ENCODE assay signal across 19 cellular contexts in the genomic region with DNA sequence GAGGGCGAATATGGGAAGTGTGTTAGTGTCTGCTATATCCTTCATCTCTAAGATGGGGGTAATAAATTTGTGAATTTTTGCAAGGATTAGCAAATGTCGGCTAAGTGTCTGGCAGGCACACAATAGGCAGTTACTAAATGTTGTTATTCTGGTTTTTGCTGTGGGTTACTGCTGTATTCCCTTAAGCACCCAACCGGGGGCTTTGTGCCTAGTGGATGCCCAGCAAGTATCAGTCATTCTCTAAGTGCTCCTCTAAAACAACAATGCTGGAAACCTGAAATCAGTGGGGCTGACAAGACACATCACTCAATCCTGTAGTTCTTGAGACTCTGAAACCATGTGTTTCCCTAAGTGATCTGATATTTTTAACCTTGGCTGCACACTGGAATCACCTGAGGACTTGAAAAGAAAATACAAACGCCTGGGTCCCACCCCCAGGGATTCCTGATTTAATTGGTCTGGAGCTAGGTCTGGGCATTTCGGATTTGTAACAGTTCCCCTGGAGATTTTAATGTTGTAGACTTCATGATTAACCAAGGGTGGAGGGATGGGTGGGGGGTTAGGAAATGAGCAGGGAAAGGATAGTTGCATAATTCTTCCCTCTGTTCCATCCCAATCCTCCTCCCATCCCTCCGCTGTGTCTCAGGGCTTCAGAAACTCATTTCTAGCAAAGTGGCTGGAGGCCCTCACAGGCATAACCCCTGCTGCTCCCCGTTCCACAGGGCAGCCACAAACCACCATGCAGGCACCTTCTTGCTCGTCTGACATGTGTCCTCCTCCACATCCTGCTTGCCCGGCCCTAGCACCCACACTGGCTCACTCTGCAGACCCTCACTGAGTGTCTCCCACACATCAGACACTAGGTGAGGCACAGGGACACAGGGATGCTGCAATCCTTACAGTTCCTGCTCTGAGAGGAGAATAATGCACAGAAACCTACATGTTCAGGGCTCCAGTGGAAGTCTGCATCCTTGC.
DNase-seq lines count a peak whose midpoint lies in the region; ATAC-seq and TF ChIP-seq lines count a peak whose summit lies in the region.
"Had no signal": no experiment of that assay in that cellular context is flagged by ENCODE, and none has a peak within 500 bp of the region (broad histone marks: within the 10 kb centered on the region; RNA-seq: fewer than 3 reads in every experiment).

No MANE protein-coding gene starts in this region.

- H3K4me1 Mint-ChIP-seq in MCF 10A (ENCODE audit: insufficient read depth, unreplicated experiment) = no peaks in the 10 kb centered on the region

- H4K8ac ChIP-seq in neuronal stem cell (ENCODE audit: low read depth, low read length) = no peak overlapping the region

- peaks cover 11% of the 10 kb centered on the region for H3K4me1 ChIP-seq in mammary epithelial cell (ENCODE audit: insufficient read depth, low read length)
- peaks cover 56% of the 10 kb centered on the region for H3K4me1 ChIP-seq in body of pancreas
- peaks cover 7 to 15% of the 10 kb centered on the region in 2 donors for H3K4me1 ChIP-seq in neuronal stem cell (ENCODE audit: control insufficient read depth in 2 of 2, insufficient read depth in 1 of 2, low read depth in 1 of 2, low read length in 2 of 2)
- H3K4me1 ChIP-seq: A549, BE2C, Peyer's patch, SJCRH30 had no signal

- TF ChIP-seq CTCF in mammary epithelial cell (conservative IDR thresholded peaks at IDR 0.05 in 1 of 2, IDR thresholded peaks at IDR 0.05 in 1 of 2; ENCODE audit: extremely low read depth in 1 of 2, insufficient read depth in 1 of 2, low read depth in 1 of 2, low read length in 2 of 2) (no peak), MCF 10A (IDR thresholded peaks at IDR 0.05; ENCODE audit: unreplicated experiment) (no peak), body of pancreas (IDR thresholded peaks at IDR 0.05) (no peak)

- H2AFZ ChIP-seq in mammary epithelial cell (ENCODE audit: low read depth, low read length) = peak overlapping the region; percentile 70
- H2AFZ ChIP-seq in neuronal stem cell (ENCODE audit: low read length) = no peak overlapping the region

- no peaks in the 10 kb centered on the region for H3K36me3 ChIP-seq in mammary epithelial cell (ENCODE audit: insufficient read depth, low read length)
- H3K36me3 ChIP-seq in body of pancreas (replicated peaks in 1 of 2; ENCODE audit: insufficient read depth in 1 of 2, low read depth in 2 of 2) = no peaks in the 10 kb centered on the region
- no peaks in the 10 kb centered on the region for H3K36me3 ChIP-seq in neuronal stem cell (replicated peaks in 1 of 2; ENCODE audit: control insufficient read depth in 2 of 2, insufficient read depth in 2 of 2, low read length in 2 of 2)
- H3K36me3 ChIP-seq: BE2C, Peyer's patch, SJCRH30 had no signal

- no peak overlapping the region for H3K4me2 ChIP-seq in mammary epithelial cell (ENCODE audit: insufficient read depth, low read depth, low read length)
- no peak overlapping the region for H3K4me2 ChIP-seq in neuronal stem cell (ENCODE audit: insufficient read depth, low read length, poor library complexity, severe bottlenecking)
- H3K4me2 ChIP-seq: A549 had no signal

- POLR2A ChIA-PET in MCF 10A (lab: Yijun Ruan, JAX) = no interaction called here

- intact Hi-C loops in mammary epithelial cell (cut with micrococcal nuclease) (no loop called here), MCF 10A (cut with micrococcal nuclease) (no loop called here), body of pancreas (cut with DNase I) (no loop called here)

- no peaks in the 10 kb centered on the region for H3K36me3 Mint-ChIP-seq in MCF 10A (ENCODE audit: insufficient read depth, unreplicated experiment)

- H2BK15ac ChIP-seq in neuronal stem cell (ENCODE audit: low read length) = no peak overlapping the region

- H2BK5ac ChIP-seq in neuronal stem cell (ENCODE audit: low read length) = no peak overlapping the region

- no peaks in the 10 kb centered on the region for H4K20me1 ChIP-seq in mammary epithelial cell (ENCODE audit: insufficient read depth, low read length)

- in situ Hi-C loops in mammary epithelial cell (cut with MboI; ENCODE audit: low sequenced_read_pairs in 2 of 2) = loop anchor here in 1 of 2 donors (25.0 kb wide), 1 partner anchor 868 kb away; no protein-coding TSS in a partner anchor

- peaks cover 12% of the 10 kb centered on the region for H3K27me3 Mint-ChIP-seq in MCF 10A (ENCODE audit: insufficient read depth, unreplicated experiment)

- no TSS peak for BruUV-seq in mammary epithelial cell (replicated peaks; lab: Mats Ljungman, UMichigan)
- no TSS peak for BruUV-seq in MCF 10A (replicated peaks; lab: Mats Ljungman, UMichigan)

- no peaks in the 10 kb centered on the region for H3K79me1 ChIP-seq in neuronal stem cell (ENCODE audit: low read depth, low read length)

- no peak overlapping the region for H2BK12ac ChIP-seq in neuronal stem cell (ENCODE audit: low read length)

- H2AK5ac ChIP-seq in neuronal stem cell (ENCODE audit: low read depth, low read length) = no peak overlapping the region

- 20% methylated on average over 9 of the region's 9 CpGs for WGBS in mammary epithelial cell (ENCODE audit: low coverage, missing lambda C conversion rate)
- 52 to 62% methylated on average over 9 of the region's 9 CpGs for WGBS in body of pancreas, 2 donors
- no CpG with 5 or more reads among the region's 9 CpGs for WGBS in neuronal stem cell (ENCODE audit: extremely low coverage in 2 of 2, insufficient read length in 2 of 2, insufficient replicate concordance in 1 of 2), 2 donors

- H3K9ac ChIP-seq in mammary epithelial cell (ENCODE audit: insufficient read depth, low read length) (no peak overlapping the region), neuronal stem cell (ENCODE audit: low read depth, low read length, poor library complexity) (peak overlapping the region; percentile 54)

- H3K27me3 ChIP-seq in mammary epithelial cell (ENCODE audit: insufficient read depth, low read length) (no peaks in the 10 kb centered on the region), body of pancreas (no peaks in the 10 kb centered on the region), neuronal stem cell (ENCODE audit: control insufficient read depth in 3 of 3, insufficient read depth in 3 of 3, low read depth in 1 of 3, low read length in 3 of 3) (peaks cover 0 to 39% (median 0%) of the 10 kb centered on the region in 3 experiments)
- H3K27me3 ChIP-seq: Peyer's patch had no signal

- no peaks in the 10 kb centered on the region for H3K79me2 ChIP-seq in mammary epithelial cell (ENCODE audit: insufficient read depth, low read length)

- no peak overlapping the region for H3K4ac ChIP-seq in neuronal stem cell (ENCODE audit: low read length)

- no peak overlapping the region for H2BK120ac ChIP-seq in neuronal stem cell (ENCODE audit: low read depth, low read length)

- H3K4me3 ChIP-seq in mammary epithelial cell (replicated peaks in 1 of 3; ENCODE audit: insufficient read depth in 1 of 3, low read depth in 2 of 3, low read length in 3 of 3) = no peak overlapping the region
- no peak overlapping the region for H3K4me3 ChIP-seq in body of pancreas
- H3K4me3 ChIP-seq in neuronal stem cell (ENCODE audit: low read length in 2 of 2) = no peak overlapping the region
- H3K4me3 ChIP-seq: A549, Peyer's patch, SJCRH30 had no signal

- dilution Hi-C loops in mammary epithelial cell (cut with HindIII; ENCODE audit: low sequenced_read_pairs) = no loop called here

- TF ChIP-seq POLR2A in body of pancreas (IDR thresholded peaks at IDR 0.05) = no peak

- H3K14ac ChIP-seq in neuronal stem cell (ENCODE audit: low read length) = peak overlapping the region; percentile 76

- H3K18ac ChIP-seq in neuronal stem cell (ENCODE audit: low read length) = peak overlapping the region; percentile 12

- H3K4me3 Mint-ChIP-seq in MCF 10A (ENCODE audit: unreplicated experiment) = no peak overlapping the region

- H4K91ac ChIP-seq in neuronal stem cell (ENCODE audit: low read depth, low read length, poor library complexity) = no peak overlapping the region

- ATAC-seq in body of pancreas = no peak

- CTCF ChIA-PET in mammary epithelial cell (lab: Charles Lee; ENCODE audit: low non-redundant PET) (no interaction called here), MCF 10A (lab: Yijun Ruan, JAX) (no interaction called here)

- no peak overlapping the region for H3K27ac Mint-ChIP-seq in MCF 10A (ENCODE audit: low read depth, unreplicated experiment)

- H3K27ac ChIP-seq in mammary epithelial cell (ENCODE audit: insufficient read depth, low read depth, low read length) (no peak overlapping the region), body of pancreas (peak overlapping the region in 3 of 4 donors; percentile 69 to 77 (median 75)), neuronal stem cell (replicated peaks; ENCODE audit: low read length) (no peak overlapping the region)
- H3K27ac ChIP-seq: A549, Peyer's patch, SJCRH30 had no signal

- DNase-seq in mammary epithelial cell (no peak), MCF 10A (ENCODE audit: unreplicated experiment) (no peak), body of pancreas (peak in 2 of 4 donors; percentile 13 to 32), neuronal stem cell (ENCODE audit: low spot score) (no peak), AML-193 (lab: John Stamatoyannopoulos, UW) (no peak), occipital lobe (lab: John Stamatoyannopoulos, UW) (no peak)
- DNase-seq in stimulated activated CD4-positive, alpha-beta T cell treated with anti-CD3 and anti-CD28 coated beads, Interleukin-4, amount 100 ng/mL, for 1 hour = no peak
- DNase-seq: BE2C, DMS53, GDM1, MM.1S, NCI-H1092, NCI-H1436, NCI-H187 treated with DMSO at 0.1 percent for 48 hours, NCI-H524 treated with DMSO at 0.1 percent for 48 hours, NCI-H82, Peyer's patch, SJCRH30 had no signal

- H3K9me3 ChIP-seq in mammary epithelial cell (replicated peaks; ENCODE audit: insufficient read depth, low read length) = no peaks in the 10 kb centered on the region
- H3K9me3 ChIP-seq in body of pancreas = no peaks in the 10 kb centered on the region
- no peaks in the 10 kb centered on the region for H3K9me3 ChIP-seq in neuronal stem cell (replicated peaks in 1 of 2; ENCODE audit: control insufficient read depth in 2 of 2, insufficient read depth in 1 of 2, low read depth in 1 of 2, low read length in 2 of 2)
- H3K9me3 ChIP-seq: A549, BE2C, Peyer's patch, SJCRH30 had no signal

- no peaks in the 10 kb centered on the region for H3K9me3 Mint-ChIP-seq in MCF 10A (ENCODE audit: unreplicated experiment)

- peak overlapping the region; percentile 36 for H3K23ac ChIP-seq in neuronal stem cell (ENCODE audit: low read depth, low read length, poor library complexity)

Comparison
In these comparisons a context has a peak if more than half of its experiments do, and no peak if none do; other contexts are left out.
1. H3K27ac ChIP-seq: peak in body of pancreas (3 of 4); none in mammary epithelial cell (single experiment) and neuronal stem cell (single experiment).